ENCODE assay signal across 14 cellular contexts in genomic region chr10:132948351-132948750, GRCh38. TPM values are rescaled to one million over a fixed set of nuclear protein-coding genes. Genes with fewer than 3 reads are reported as not detected.
A peak's percentile ranks its signal among the peaks of the same experiment; 100 is the strongest.
DNase-seq lines count a peak whose midpoint lies in the region; ATAC-seq and TF ChIP-seq lines count a peak whose summit lies in the region.
"Had no signal": no experiment of that assay in that cellular context is flagged by ENCODE, and none has a peak within 500 bp of the region (broad histone marks: within the 10 kb centered on the region; RNA-seq: fewer than 3 reads in every experiment).

No MANE protein-coding gene starts in this region.

- H3K18ac ChIP-seq in H9 (ENCODE audit: insufficient read length, low read depth, low read length), result no peak overlapping the region

- H2BK12ac ChIP-seq in H9 (ENCODE audit: insufficient read length, low read depth, low read length), result no peak overlapping the region

- no peak overlapping the region for H4K5ac ChIP-seq in H9 (ENCODE audit: insufficient read length, low read depth, low read length)

- no peak overlapping the region for H3K4me3 Mint-ChIP-seq in H9
- H3K4me3 Mint-ChIP-seq: CD4-positive, CD25-positive, alpha-beta regulatory T cell; CD8-positive, alpha-beta T cell had no signal

- H3K4me1 ChIP-seq in H9 (ENCODE audit: insufficient read depth, low read length) (peaks cover 2% of the 10 kb centered on the region; the same call in 1 of the 2 replicates), upper lobe of right lung (no peaks in the 10 kb centered on the region)
- H3K4me1 ChIP-seq: Caco-2 had no signal

- no peaks in the 10 kb centered on the region for H3K79me1 ChIP-seq in H9 (ENCODE audit: insufficient read depth, low read depth, low read length, poor library complexity, severe bottlenecking)

- H3K27me3 Mint-ChIP-seq in H9 (ENCODE audit: low read depth), result peaks cover 9% of the 10 kb centered on the region

- H2AFZ ChIP-seq in H9 (ENCODE audit: low read length), result no peak overlapping the region

- H3K27ac ChIP-seq in H9 (ENCODE audit: insufficient read length, low read depth, low read length) (no peak overlapping the region), upper lobe of right lung (no peak overlapping the region)

- ATAC-seq in upper lobe of right lung (no peak), GM18502 (IDR thresholded peaks at IDR 0.05; ENCODE audit: poor library complexity, unreplicated experiment) (no peak)
- ATAC-seq: CD8-positive, alpha-beta T cell had no signal

- no peak overlapping the region for H3K9ac ChIP-seq in H9 (ENCODE audit: extremely low read depth, insufficient read length, low read length)

- peaks cover 0 to 3% of the 10 kb centered on the region in 2 experiments; a peak in 1 of 5 replicates for H3K9me3 Mint-ChIP-seq in H9
- H3K9me3 Mint-ChIP-seq: CD8-positive, alpha-beta T cell had no signal

- H2BK5ac ChIP-seq in H9 (ENCODE audit: insufficient read length, low read length), result no peak overlapping the region

- no peak overlapping the region for H2BK120ac ChIP-seq in H9 (ENCODE audit: low read depth, low read length, poor library complexity, severe bottlenecking)

- no peaks in the 10 kb centered on the region for H3K23me2 ChIP-seq in H9 (ENCODE audit: insufficient read length, low read depth, low read length, poor library complexity, severe bottlenecking)

- no peaks in the 10 kb centered on the region for H3K36me3 Mint-ChIP-seq in H9 (ENCODE audit: insufficient read depth in 1 of 3, low read depth in 3 of 3)
- H3K36me3 Mint-ChIP-seq: CD4-positive, CD25-positive, alpha-beta regulatory T cell; CD8-positive, alpha-beta T cell had no signal

- intact Hi-C loops in upper lobe of right lung (cut with DNase I), result no loop called here

- no peak overlapping the region for H3K23ac ChIP-seq in H9 (ENCODE audit: insufficient read length, low read depth, low read length)

- H3K9me3 ChIP-seq in H9 (ENCODE audit: control insufficient read depth, low read depth, low read length), result no peaks in the 10 kb centered on the region
- no peaks in the 10 kb centered on the region for H3K9me3 ChIP-seq in upper lobe of right lung
- H3K9me3 ChIP-seq: Caco-2 had no signal

- no peak overlapping the region for H3K4me3 ChIP-seq in upper lobe of right lung

- H3K14ac ChIP-seq in H9 (ENCODE audit: insufficient read depth, low read length), result no peak overlapping the region

- peaks cover 10 to 11% of the 10 kb centered on the region in 2 experiments for H3K4me1 Mint-ChIP-seq in H9
- H3K4me1 Mint-ChIP-seq: CD4-positive, CD25-positive, alpha-beta regulatory T cell had no signal

- no peak overlapping the region for H3K4me2 ChIP-seq in H9 (ENCODE audit: insufficient read depth, insufficient read length, low read length)

- TF ChIP-seq CTCF in GM13976 (IDR thresholded peaks at IDR 0.05; ENCODE audit: borderline replicate concordance, control extremely low read depth, extremely low read depth, insufficient read depth, missing control alignments), result no peak
- no peak for TF ChIP-seq CTCF in H9 (conservative IDR thresholded peaks at IDR 0.05)
- no peak for TF ChIP-seq CTCF in upper lobe of right lung (IDR thresholded peaks at IDR 0.05)

- no peak overlapping the region for H3T11ph ChIP-seq in H9 (ENCODE audit: low read length)

- H3K4ac ChIP-seq in H9 (ENCODE audit: low read depth, low read length), result no peak overlapping the region

- H2BK20ac ChIP-seq in H9 (ENCODE audit: low read depth, low read length, poor library complexity, severe bottlenecking), result no peak overlapping the region

- H4K91ac ChIP-seq in H9 (ENCODE audit: insufficient read length, low read depth, low read length), result no peak overlapping the region

- H3K56ac ChIP-seq in H9 (ENCODE audit: insufficient read length, low read depth, low read length), result no peak overlapping the region

- in situ Hi-C loops in GM13976 (cut with MboI; ENCODE audit: low sequenced_read_pairs, unreplicated experiment), result no loop called here

- H3K27me3 ChIP-seq in H9 (ENCODE audit: insufficient read depth, low read length) (no peaks in the 10 kb centered on the region), upper lobe of right lung (peaks cover 36% of the 10 kb centered on the region)

- no peak overlapping the region for H3K27ac Mint-ChIP-seq in H9
- H3K27ac Mint-ChIP-seq: CD4-positive, CD25-positive, alpha-beta regulatory T cell; CD8-positive, alpha-beta T cell had no signal

- no peak overlapping the region for H2AK5ac ChIP-seq in H9 (ENCODE audit: insufficient read length, low read length)

- no peaks in the 10 kb centered on the region for H4K20me1 ChIP-seq in H9 (ENCODE audit: control insufficient read depth, insufficient read depth, insufficient read length)

- no peaks in the 10 kb centered on the region for H3K36me3 ChIP-seq in upper lobe of right lung

- peak; percentile 6 for DNase-seq in GM13976 (ENCODE audit: low spot score)
- peak; percentile 20 for DNase-seq in H9
- peak; percentile 65 for DNase-seq in mesenteric fat pad (ENCODE audit: low spot score)
- DNase-seq in upper lobe of right lung, result peak; percentile 30
- DNase-seq in retina, result no peak
- DNase-seq: C1 segment of cervical spinal cord; Caco-2; CD4-positive, CD25-positive, alpha-beta regulatory T cell; CD8-positive, alpha-beta T cell; DMS153; DND-41; GOT3; HCEC 1CT had no signal

- WGBS in H9 (ENCODE audit: extremely low coverage, insufficient read length, low lambda C conversion rate), result no CpG with 5 or more reads among the region's 10 CpGs

- H2BK15ac ChIP-seq in H9 (ENCODE audit: low read depth, low read length), result no peak overlapping the region

- H4K8ac ChIP-seq in H9 (replicated peaks; ENCODE audit: insufficient read length, low read depth, low read length), result no peak overlapping the region

- H3K79me2 ChIP-seq in H9 (ENCODE audit: insufficient read depth, low read length), result no peaks in the 10 kb centered on the region

RNA-seq across cellular contexts. Expression of gene CFAP46, which starts 6.0 kb away (rescaled TPM):
- total RNA-seq in H9 (2021), result 2.9 and 3.1 TPM in 2 replicates
- not detected for total RNA-seq in mesenteric fat pad
- 0.52 TPM for total RNA-seq in upper lobe of right lung
- total RNA-seq: Caco-2; CD4-positive, CD25-positive, alpha-beta regulatory T cell; CD8-positive, alpha-beta T cell had no signal
